In genomic region chr12:52980773-52981423, GRCh38 we compare ENCODE assay signal across 1 cellular context.
TF ChIP-seq lines count a peak whose summit lies in the region.

No MANE protein-coding gene starts in this region.

TF ChIP-seq in GM12878, 131 proteins besides CTCF, POLR2A, EP300 and RAD21 (continued from another document and continues in another):
- TF ChIP-seq, protein P1, sequence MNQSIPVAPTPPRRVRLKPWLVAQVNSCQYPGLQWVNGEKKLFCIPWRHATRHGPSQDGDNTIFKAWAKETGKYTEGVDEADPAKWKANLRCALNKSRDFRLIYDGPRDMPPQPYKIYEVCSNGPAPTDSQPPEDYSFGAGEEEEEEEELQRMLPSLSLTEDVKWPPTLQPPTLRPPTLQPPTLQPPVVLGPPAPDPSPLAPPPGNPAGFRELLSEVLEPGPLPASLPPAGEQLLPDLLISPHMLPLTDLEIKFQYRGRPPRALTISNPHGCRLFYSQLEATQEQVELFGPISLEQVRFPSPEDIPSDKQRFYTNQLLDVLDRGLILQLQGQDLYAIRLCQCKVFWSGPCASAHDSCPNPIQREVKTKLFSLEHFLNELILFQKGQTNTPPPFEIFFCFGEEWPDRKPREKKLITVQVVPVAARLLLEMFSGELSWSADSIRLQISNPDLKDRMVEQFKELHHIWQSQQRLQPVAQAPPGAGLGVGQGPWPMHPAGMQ (IDR thresholded peaks at IDR 0.05; ENCODE audit: borderline replicate concordance): no peak
- TF ChIP-seq STAT1 (conservative IDR thresholded peaks at IDR 0.05) (peak; percentile 81; the same call in 1 of the 2 replicates), ZBED1 (IDR thresholded peaks at IDR 0.05; ENCODE audit: borderline replicate concordance) (no peak), POLR2AphosphoS5 (IDR thresholded peaks at IDR 0.05; ENCODE audit: low read length) (no peak), NR2C2 (IDR thresholded peaks at IDR 0.05; ENCODE audit: borderline replicate concordance, control insufficient read depth, insufficient read length, low read depth) (no peak), E2F8 (IDR thresholded peaks at IDR 0.05; ENCODE audit: low read depth, partially characterized antibody) (no peak), ZZZ3 (IDR thresholded peaks at IDR 0.05; ENCODE audit: control insufficient read depth, insufficient read length, low read depth) (no peak), POU2F2 (IDR thresholded peaks at IDR 0.05; ENCODE audit: borderline replicate concordance, low read depth, low read length) (0 out of 3 replicates have a peak, but pooled peaks have one; percentile 28), MAX (IDR thresholded peaks at IDR 0.05; ENCODE audit: low read depth, low read length) (no peak), SMARCA5 (IDR thresholded peaks at IDR 0.05) (peak; percentile 85; the same call in 1 of the 2 replicates), SREBF1 (IDR thresholded peaks at IDR 0.05; ENCODE audit: low read length) (no peak), BCL3 (IDR thresholded peaks at IDR 0.05; ENCODE audit: borderline replicate concordance, insufficient read depth, low read depth, low read length, poor library complexity, severe bottlenecking) (no peak), RELA (IDR thresholded peaks at IDR 0.05; ENCODE audit: borderline replicate concordance, partially characterized antibody) (no peak), MYB (IDR thresholded peaks at IDR 0.05; ENCODE audit: borderline replicate concordance, low read depth, low read length) (no peak), GABPA (IDR thresholded peaks at IDR 0.05; ENCODE audit: low read depth) (no peak), SPI1 (IDR thresholded peaks at IDR 0.05; ENCODE audit: borderline replicate concordance, insufficient read depth, low read depth, low read length) (no peak), CHD2 (IDR thresholded peaks at IDR 0.05; ENCODE audit: borderline replicate concordance, low read depth, low read length) (no peak), TCF3 (IDR thresholded peaks at IDR 0.05; ENCODE audit: borderline replicate concordance, insufficient read depth, low read depth, low read length) (no peak), BACH1 (IDR thresholded peaks at IDR 0.05; ENCODE audit: borderline replicate concordance) (no peak), NBN (IDR thresholded peaks at IDR 0.05) (no peak), IRF4 (IDR thresholded peaks at IDR 0.05; ENCODE audit: low read depth, low read length) (peak; percentile 62; the same call in 1 of the 2 replicates), RBBP5 (conservative IDR thresholded peaks at IDR 0.05) (no peak), ZNF217 (IDR thresholded peaks at IDR 0.05) (no peak), RB1 (IDR thresholded peaks at IDR 0.05; ENCODE audit: borderline replicate concordance) (peak; percentile 79; the same call in 1 of the 2 replicates), TCF12 (IDR thresholded peaks at IDR 0.05; ENCODE audit: low read depth, low read length) (peak; percentile 53; the same call in 1 of the 2 replicates), EED (IDR thresholded peaks at IDR 0.05; ENCODE audit: low read depth) (no peak), CBFB (IDR thresholded peaks at IDR 0.05; ENCODE audit: low read depth) (no peak), RFX5 (IDR thresholded peaks at IDR 0.05; ENCODE audit: low read depth, low read length) (0 out of 2 replicates have a peak, but pooled peaks have one; percentile 26), ZNF207 (IDR thresholded peaks at IDR 0.05; ENCODE audit: borderline replicate concordance) (0 out of 2 replicates have a peak, but pooled peaks have one; percentile 60), FOXK2 (IDR thresholded peaks at IDR 0.05) (no peak), YY1 (IDR thresholded peaks at IDR 0.05; ENCODE audit: low read depth, low read length) (peak; percentile 83)
- TF ChIP-seq, protein P2, sequence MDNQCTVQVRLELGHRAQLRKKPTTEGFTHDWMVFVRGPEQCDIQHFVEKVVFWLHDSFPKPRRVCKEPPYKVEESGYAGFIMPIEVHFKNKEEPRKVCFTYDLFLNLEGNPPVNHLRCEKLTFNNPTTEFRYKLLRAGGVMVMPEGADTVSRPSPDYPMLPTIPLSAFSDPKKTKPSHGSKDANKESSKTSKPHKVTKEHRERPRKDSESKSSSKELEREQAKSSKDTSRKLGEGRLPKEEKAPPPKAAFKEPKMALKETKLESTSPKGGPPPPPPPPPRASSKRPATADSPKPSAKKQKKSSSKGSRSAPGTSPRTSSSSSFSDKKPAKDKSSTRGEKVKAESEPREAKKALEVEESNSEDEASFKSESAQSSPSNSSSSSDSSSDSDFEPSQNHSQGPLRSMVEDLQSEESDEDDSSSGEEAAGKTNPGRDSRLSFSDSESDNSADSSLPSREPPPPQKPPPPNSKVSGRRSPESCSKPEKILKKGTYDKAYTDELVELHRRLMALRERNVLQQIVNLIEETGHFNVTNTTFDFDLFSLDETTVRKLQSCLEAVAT (IDR thresholded peaks at IDR 0.05): no peak
- TF ChIP-seq, protein P3, sequence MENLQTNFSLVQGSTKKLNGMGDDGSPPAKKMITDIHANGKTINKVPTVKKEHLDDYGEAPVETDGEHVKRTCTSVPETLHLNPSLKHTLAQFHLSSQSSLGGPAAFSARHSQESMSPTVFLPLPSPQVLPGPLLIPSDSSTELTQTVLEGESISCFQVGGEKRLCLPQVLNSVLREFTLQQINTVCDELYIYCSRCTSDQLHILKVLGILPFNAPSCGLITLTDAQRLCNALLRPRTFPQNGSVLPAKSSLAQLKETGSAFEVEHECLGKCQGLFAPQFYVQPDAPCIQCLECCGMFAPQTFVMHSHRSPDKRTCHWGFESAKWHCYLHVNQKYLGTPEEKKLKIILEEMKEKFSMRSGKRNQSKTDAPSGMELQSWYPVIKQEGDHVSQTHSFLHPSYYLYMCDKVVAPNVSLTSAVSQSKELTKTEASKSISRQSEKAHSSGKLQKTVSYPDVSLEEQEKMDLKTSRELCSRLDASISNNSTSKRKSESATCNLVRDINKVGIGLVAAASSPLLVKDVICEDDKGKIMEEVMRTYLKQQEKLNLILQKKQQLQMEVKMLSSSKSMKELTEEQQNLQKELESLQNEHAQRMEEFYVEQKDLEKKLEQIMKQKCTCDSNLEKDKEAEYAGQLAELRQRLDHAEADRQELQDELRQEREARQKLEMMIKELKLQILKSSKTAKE (IDR thresholded peaks at IDR 0.05; ENCODE audit: low read depth, poor library complexity, severe bottlenecking): no peak
- TF ChIP-seq, protein P4, sequence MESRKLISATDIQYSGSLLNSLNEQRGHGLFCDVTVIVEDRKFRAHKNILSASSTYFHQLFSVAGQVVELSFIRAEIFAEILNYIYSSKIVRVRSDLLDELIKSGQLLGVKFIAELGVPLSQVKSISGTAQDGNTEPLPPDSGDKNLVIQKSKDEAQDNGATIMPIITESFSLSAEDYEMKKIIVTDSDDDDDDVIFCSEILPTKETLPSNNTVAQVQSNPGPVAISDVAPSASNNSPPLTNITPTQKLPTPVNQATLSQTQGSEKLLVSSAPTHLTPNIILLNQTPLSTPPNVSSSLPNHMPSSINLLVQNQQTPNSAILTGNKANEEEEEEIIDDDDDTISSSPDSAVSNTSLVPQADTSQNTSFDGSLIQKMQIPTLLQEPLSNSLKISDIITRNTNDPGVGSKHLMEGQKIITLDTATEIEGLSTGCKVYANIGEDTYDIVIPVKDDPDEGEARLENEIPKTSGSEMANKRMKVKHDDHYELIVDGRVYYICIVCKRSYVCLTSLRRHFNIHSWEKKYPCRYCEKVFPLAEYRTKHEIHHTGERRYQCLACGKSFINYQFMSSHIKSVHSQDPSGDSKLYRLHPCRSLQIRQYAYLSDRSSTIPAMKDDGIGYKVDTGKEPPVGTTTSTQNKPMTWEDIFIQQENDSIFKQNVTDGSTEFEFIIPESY (IDR thresholded peaks at IDR 0.05): no peak
- TF ChIP-seq, protein P5, sequence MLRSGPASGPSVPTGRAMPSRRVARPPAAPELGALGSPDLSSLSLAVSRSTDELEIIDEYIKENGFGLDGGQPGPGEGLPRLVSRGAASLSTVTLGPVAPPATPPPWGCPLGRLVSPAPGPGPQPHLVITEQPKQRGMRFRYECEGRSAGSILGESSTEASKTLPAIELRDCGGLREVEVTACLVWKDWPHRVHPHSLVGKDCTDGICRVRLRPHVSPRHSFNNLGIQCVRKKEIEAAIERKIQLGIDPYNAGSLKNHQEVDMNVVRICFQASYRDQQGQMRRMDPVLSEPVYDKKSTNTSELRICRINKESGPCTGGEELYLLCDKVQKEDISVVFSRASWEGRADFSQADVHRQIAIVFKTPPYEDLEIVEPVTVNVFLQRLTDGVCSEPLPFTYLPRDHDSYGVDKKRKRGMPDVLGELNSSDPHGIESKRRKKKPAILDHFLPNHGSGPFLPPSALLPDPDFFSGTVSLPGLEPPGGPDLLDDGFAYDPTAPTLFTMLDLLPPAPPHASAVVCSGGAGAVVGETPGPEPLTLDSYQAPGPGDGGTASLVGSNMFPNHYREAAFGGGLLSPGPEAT (IDR thresholded peaks at IDR 0.05; ENCODE audit: low read depth): no peak
- TF ChIP-seq, protein P6, sequence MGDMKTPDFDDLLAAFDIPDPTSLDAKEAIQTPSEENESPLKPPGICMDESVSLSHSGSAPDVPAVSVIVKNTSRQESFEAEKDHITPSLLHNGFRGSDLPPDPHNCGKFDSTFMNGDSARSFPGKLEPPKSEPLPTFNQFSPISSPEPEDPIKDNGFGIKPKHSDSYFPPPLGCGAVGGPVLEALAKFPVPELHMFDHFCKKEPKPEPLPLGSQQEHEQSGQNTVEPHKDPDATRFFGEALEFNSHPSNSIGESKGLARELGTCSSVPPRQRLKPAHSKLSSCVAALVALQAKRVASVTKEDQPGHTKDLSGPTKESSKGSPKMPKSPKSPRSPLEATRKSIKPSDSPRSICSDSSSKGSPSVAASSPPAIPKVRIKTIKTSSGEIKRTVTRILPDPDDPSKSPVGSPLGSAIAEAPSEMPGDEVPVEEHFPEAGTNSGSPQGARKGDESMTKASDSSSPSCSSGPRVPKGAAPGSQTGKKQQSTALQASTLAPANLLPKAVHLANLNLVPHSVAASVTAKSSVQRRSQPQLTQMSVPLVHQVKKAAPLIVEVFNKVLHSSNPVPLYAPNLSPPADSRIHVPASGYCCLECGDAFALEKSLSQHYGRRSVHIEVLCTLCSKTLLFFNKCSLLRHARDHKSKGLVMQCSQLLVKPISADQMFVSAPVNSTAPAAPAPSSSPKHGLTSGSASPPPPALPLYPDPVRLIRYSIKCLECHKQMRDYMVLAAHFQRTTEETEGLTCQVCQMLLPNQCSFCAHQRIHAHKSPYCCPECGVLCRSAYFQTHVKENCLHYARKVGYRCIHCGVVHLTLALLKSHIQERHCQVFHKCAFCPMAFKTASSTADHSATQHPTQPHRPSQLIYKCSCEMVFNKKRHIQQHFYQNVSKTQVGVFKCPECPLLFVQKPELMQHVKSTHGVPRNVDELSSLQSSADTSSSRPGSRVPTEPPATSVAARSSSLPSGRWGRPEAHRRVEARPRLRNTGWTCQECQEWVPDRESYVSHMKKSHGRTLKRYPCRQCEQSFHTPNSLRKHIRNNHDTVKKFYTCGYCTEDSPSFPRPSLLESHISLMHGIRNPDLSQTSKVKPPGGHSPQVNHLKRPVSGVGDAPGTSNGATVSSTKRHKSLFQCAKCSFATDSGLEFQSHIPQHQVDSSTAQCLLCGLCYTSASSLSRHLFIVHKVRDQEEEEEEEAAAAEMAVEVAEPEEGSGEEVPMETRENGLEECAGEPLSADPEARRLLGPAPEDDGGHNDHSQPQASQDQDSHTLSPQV (IDR thresholded peaks at IDR 0.05): 0 out of 2 replicates have a peak, but pooled peaks have one; percentile 64
